ENCODE assay signal across 21 cellular contexts in the genomic region with DNA sequence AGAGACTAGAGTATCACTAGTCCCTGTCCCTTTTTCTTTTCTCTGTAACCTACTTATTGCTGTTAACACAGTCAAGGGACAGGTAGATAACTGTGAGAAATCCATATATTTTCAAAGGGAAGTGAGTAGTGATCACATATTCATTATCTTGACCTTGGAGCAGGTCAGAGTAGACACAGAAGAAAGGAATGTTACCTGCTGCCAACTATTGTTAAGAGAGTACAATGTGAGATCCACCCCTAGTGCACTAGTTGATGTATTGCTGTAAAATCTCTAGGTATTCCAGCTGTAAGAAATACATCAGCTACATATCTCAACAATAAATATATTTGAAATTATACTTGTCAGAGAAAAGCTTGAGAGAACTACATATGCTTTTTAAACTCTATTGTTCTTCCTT.
DNase-seq lines count a peak whose midpoint lies in the region; ATAC-seq and TF ChIP-seq lines count a peak whose summit lies in the region.
"Had no signal": no experiment of that assay in that cellular context is flagged by ENCODE, and none has a peak within 500 bp of the region (broad histone marks: within the 10 kb centered on the region; RNA-seq: fewer than 3 reads in every experiment).

No MANE protein-coding gene starts in this region.

- H3K4me1 ChIP-seq in endodermal cell (ENCODE audit: control insufficient read depth, insufficient read depth, low read length), result no peaks in the 10 kb centered on the region

- intact Hi-C loops in Calu3 (cut with micrococcal nuclease; ENCODE audit: unreplicated experiment), result loop anchor here (2.0 kb wide), 1 partner anchor 51 kb away; no protein-coding TSS in a partner anchor
- intact Hi-C loops in sciatic nerve (cut with DNase I), result no loop called here

- DNase-seq in Calu3, result no peak
- DNase-seq in HT1080 (ENCODE audit: low read depth), result peak; percentile 51
- DNase-seq in endodermal cell, result no peak
- DNase-seq in kidney tubule cell (ENCODE audit: low spot score), result peak; percentile 87
- no peak for DNase-seq in sciatic nerve (ENCODE audit: low spot score)
- DNase-seq in NCI-H187 (lab: John Stamatoyannopoulos, UW), result no peak
- no peak for DNase-seq in dedifferentiated amniotic fluid mesenchymal stem cell (ENCODE audit: extremely low spot score)
- no peak for DNase-seq in NCI-H146 treated with DMSO at 0.1 percent for 48 hours (lab: John Stamatoyannopoulos, UW; ENCODE audit: unreplicated experiment)
- DNase-seq: activated CD4-positive, alpha-beta T cell treated with anti-CD3 and anti-CD28 coated beads, Interleukin-2, amount 50 U/mL, for 48 hours; activated gamma-delta T cell treated with Interleukin-2 at 50 U/mL for 16 hours; CD4-positive, alpha-beta memory T cell; DMS79; foreskin melanocyte; Karpas-422; NCI-H1092; retina; substantia nigra; WERI-Rb-1 had no signal

- no peak overlapping the region for H3K9ac ChIP-seq in endodermal cell (ENCODE audit: extremely low read depth, low read length, poor library complexity, severe bottlenecking)

- no peaks in the 10 kb centered on the region for H3K36me3 ChIP-seq in endodermal cell (ENCODE audit: control insufficient read depth, insufficient read depth, low read length)
- H3K36me3 ChIP-seq: WERI-Rb-1 had no signal

- H3K27ac Mint-ChIP-seq in Calu3 (ENCODE audit: unreplicated experiment), result peak overlapping the region; percentile 88
- H3K27ac Mint-ChIP-seq in endodermal cell, result no peak overlapping the region
- H3K27ac Mint-ChIP-seq: CD4-positive, alpha-beta memory T cell; T-helper 1 cell treated with Interleukin-12 subunit alpha and Interleukin-12 subunit beta and Interleukin-4 antibody, amounts not matched to agents 30 μg/mL and 1 μg/mL, for 36 hours had no signal

- TF ChIP-seq CTCF in Calu3 (IDR thresholded peaks at IDR 0.05; ENCODE audit: unreplicated experiment), result no peak
- peak; percentile 17 for TF ChIP-seq CTCF in endodermal cell (conservative IDR thresholded peaks at IDR 0.05)

- H3K9me3 Mint-ChIP-seq in Calu3 (ENCODE audit: low read depth, unreplicated experiment) (no peaks in the 10 kb centered on the region), endodermal cell (no peaks in the 10 kb centered on the region)
- H3K9me3 Mint-ChIP-seq: T-helper 1 cell treated with Interleukin-12 subunit alpha and Interleukin-12 subunit beta and Interleukin-4 antibody, amounts not matched to agents 30 μg/mL and 1 μg/mL, for 36 hours had no signal

- peaks cover 8% of the 10 kb centered on the region for H3K36me3 Mint-ChIP-seq in Calu3 (ENCODE audit: insufficient read depth, unreplicated experiment)
- no peaks in the 10 kb centered on the region for H3K36me3 Mint-ChIP-seq in endodermal cell (ENCODE audit: low read depth)
- H3K36me3 Mint-ChIP-seq: CD4-positive, alpha-beta memory T cell had no signal

- no peak overlapping the region for H3K4me3 ChIP-seq in endodermal cell (ENCODE audit: low read length)

- H3K27me3 ChIP-seq in endodermal cell (ENCODE audit: control insufficient read depth, insufficient read depth, low read length, poor library complexity, severe bottlenecking), result no peaks in the 10 kb centered on the region

- H3K27ac ChIP-seq in endodermal cell (ENCODE audit: low read depth, low read length), result no peak overlapping the region
- H3K27ac ChIP-seq: WERI-Rb-1 had no signal

- no peaks in the 10 kb centered on the region for H3K27me3 Mint-ChIP-seq in Calu3 (ENCODE audit: unreplicated experiment)
- no peaks in the 10 kb centered on the region for H3K27me3 Mint-ChIP-seq in endodermal cell (ENCODE audit: insufficient read depth)
- H3K27me3 Mint-ChIP-seq: CD4-positive, alpha-beta memory T cell; central memory CD8-positive, alpha-beta T cell had no signal

- peaks cover 37% of the 10 kb centered on the region for H3K4me1 Mint-ChIP-seq in Calu3 (ENCODE audit: low read depth, unreplicated experiment)
- H3K4me1 Mint-ChIP-seq in endodermal cell, result no peaks in the 10 kb centered on the region
- H3K4me1 Mint-ChIP-seq: CD4-positive, alpha-beta memory T cell; central memory CD8-positive, alpha-beta T cell had no signal

- CTCF ChIA-PET in Calu3 (lab: Charles Lee), result interaction anchor here (0.6 to 1.3 kb wide), 2 partner anchors 182 to 522 kb away, joined by 4 to 5 read pairs; no protein-coding TSS in a partner anchor

- no TSS peak for BruUV-seq in Calu3 (replicated peaks; lab: Mats Ljungman, UMichigan)

- H3K9me3 ChIP-seq in endodermal cell (ENCODE audit: control insufficient read depth, low read length), result no peaks in the 10 kb centered on the region

- H3K4me3 Mint-ChIP-seq in Calu3 (ENCODE audit: low read depth, unreplicated experiment) (peak overlapping the region; percentile 52), endodermal cell (no peak overlapping the region)
- H3K4me3 Mint-ChIP-seq: CD4-positive, alpha-beta memory T cell; central memory CD8-positive, alpha-beta T cell; T-helper 1 cell treated with Interleukin-12 subunit alpha and Interleukin-12 subunit beta and Interleukin-4 antibody, amounts not matched to agents 30 μg/mL and 1 μg/mL, for 36 hours had no signal

- ATAC-seq in sciatic nerve, result no peak
- ATAC-seq: left lobe of liver had no signal

Comparison
In these comparisons a context has a peak if more than half of its experiments do, and no peak if none do; other contexts are left out.
1. DNase-seq: peak in HT1080 (single experiment) and kidney tubule cell (single experiment); none in Calu3 (single experiment), endodermal cell (single experiment), sciatic nerve (single experiment), NCI-H187 (0 of 2), dedifferentiated amniotic fluid mesenchymal stem cell (single experiment) and NCI-H146 treated with DMSO at 0.1 percent for 48 hours (single experiment).